In the genomic region with DNA sequence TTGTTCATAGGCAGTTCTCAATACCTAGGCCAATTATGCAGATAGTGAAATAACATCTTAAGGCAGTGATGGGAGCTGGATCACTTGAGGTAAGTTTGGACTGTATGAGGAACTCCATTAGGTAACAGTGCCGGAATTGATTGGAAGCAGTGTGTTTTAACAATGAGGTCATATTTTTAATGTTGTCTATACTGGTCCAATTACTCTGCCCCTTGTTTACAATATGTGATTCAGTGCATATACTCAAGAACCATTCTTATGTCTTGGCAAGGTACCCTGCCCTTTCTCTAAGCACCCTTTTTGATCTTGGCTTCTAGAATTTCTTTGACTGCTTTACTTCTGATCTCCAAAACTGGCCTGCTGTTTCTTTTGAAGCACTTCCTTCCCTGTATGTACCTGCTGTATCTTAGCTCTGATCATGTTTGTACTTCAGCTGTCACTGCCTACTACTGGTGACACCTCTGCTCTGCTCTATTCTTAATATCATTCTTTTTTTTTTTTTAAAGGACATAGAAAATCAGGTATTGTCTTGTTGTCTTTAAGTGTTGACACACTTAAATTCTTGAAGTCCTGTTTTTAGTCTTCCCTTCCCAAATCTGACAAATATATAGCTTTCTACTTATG, we compare ENCODE assay signal across 13 cellular contexts. TPM values are rescaled to one million over a fixed set of nuclear protein-coding genes. Genes with fewer than 3 reads are reported as not detected.
DNase-seq lines count a peak whose midpoint lies in the region; ATAC-seq, FAIRE-seq and TF ChIP-seq lines count a peak whose summit lies in the region.
"Had no signal": no experiment of that assay in that cellular context is flagged by ENCODE, and none has a peak within 500 bp of the region (broad histone marks: within the 10 kb centered on the region; RNA-seq: fewer than 3 reads in every experiment).

No MANE protein-coding gene starts in this region.

- no peaks in the 10 kb centered on the region for H3K36me3 ChIP-seq in prostate gland

- 63% methylated on average over 1 of the region's 1 CpG for WGBS in prostate gland
- WGBS in right cardiac atrium, result 92% methylated on average over 1 of the region's 1 CpG

- no peak for TF ChIP-seq CTCF in prostate gland (IDR thresholded peaks at IDR 0.05)

- H3K4me3 ChIP-seq in prostate gland (no peak overlapping the region), right cardiac atrium (ENCODE audit: low read length) (no peak overlapping the region)

- peak overlapping the region; percentile 25 to 33 for H3K27ac ChIP-seq in prostate gland
- no peak overlapping the region for H3K27ac ChIP-seq in right cardiac atrium (ENCODE audit: low read length)

- H3K9me3 ChIP-seq in prostate gland, result no peaks in the 10 kb centered on the region
- H3K9me3 ChIP-seq in right cardiac atrium (ENCODE audit: control insufficient read depth, low read length), result no peaks in the 10 kb centered on the region

- H3K9me3 Mint-ChIP-seq in activated T-helper 17 cell treated with anti-CD3 and anti-CD28 coated beads, Interleukin-2, amount 50 U/mL, for 72 hours, result no peaks in the 10 kb centered on the region

- DNase-seq in DMS153 (lab: John Stamatoyannopoulos, UW) (peak; percentile 28), DMS153 treated with DMSO at 0.1 percent for 48 hours (lab: John Stamatoyannopoulos, UW; ENCODE audit: unreplicated experiment) (no peak), GM12892 (ENCODE audit: insufficient read length) (no peak), prostate gland (ENCODE audit: low spot score) (no peak), GM19239 (ENCODE audit: insufficient read length, low spot score) (no peak), right cardiac atrium (no peak)
- DNase-seq: activated CD4-positive, CD25-positive, alpha-beta regulatory T cell; amygdala; NCI-H1930 had no signal

- no peaks in the 10 kb centered on the region for H3K36me3 Mint-ChIP-seq in activated T-helper 17 cell treated with anti-CD3 and anti-CD28 coated beads, Interleukin-2, amount 50 U/mL, for 72 hours (ENCODE audit: low read depth)

- peaks cover 24% of the 10 kb centered on the region for H3K4me1 Mint-ChIP-seq in activated T-helper 17 cell treated with anti-CD3 and anti-CD28 coated beads, Interleukin-2, amount 50 U/mL, for 72 hours

- no peaks in the 10 kb centered on the region for H3K4me1 ChIP-seq in prostate gland (replicated peaks)
- no peaks in the 10 kb centered on the region for H3K4me1 ChIP-seq in right cardiac atrium (ENCODE audit: control insufficient read depth, insufficient read depth, low read length)

- no peak overlapping the region for H3K4me3 Mint-ChIP-seq in activated T-helper 17 cell treated with anti-CD3 and anti-CD28 coated beads, Interleukin-2, amount 50 U/mL, for 72 hours

- intact Hi-C loops in prostate gland (cut with DNase I) (loop anchor here (5.0 to 10.0 kb wide), 3 partner anchors 82 to 450 kb away; a partner anchor contains a TSS), right cardiac atrium (cut with DNase I) (loop anchor here in 3 of 4 donors (5.0 kb wide), 1 partner anchor 82 kb away; no protein-coding TSS in a partner anchor)

- H3K27me3 Mint-ChIP-seq in activated T-helper 17 cell treated with anti-CD3 and anti-CD28 coated beads, Interleukin-2, amount 50 U/mL, for 72 hours, result no peaks in the 10 kb centered on the region

- peak; percentile 14 for ATAC-seq in activated T-helper 17 cell treated with anti-CD3 and anti-CD28 coated beads, Interleukin-2, amount 50 U/mL, for 72 hours (replicated peaks)
- ATAC-seq in right cardiac atrium, result no peak
- ATAC-seq in GM18498 (IDR thresholded peaks at IDR 0.05; ENCODE audit: unreplicated experiment), result no peak
- ATAC-seq: Right ventricle myocardium inferior had no signal

- no peaks in the 10 kb centered on the region for H3K27me3 ChIP-seq in prostate gland (replicated peaks; ENCODE audit: insufficient read depth)
- H3K27me3 ChIP-seq in right cardiac atrium (ENCODE audit: control insufficient read depth, insufficient read depth), result no peaks in the 10 kb centered on the region

- FAIRE-seq in GM12892 (lab: Jason Lieb, UNC) (peak; percentile 58), GM19239 (lab: Jason Lieb, UNC) (no peak)
- FAIRE-seq: A204.1 had no signal

- H3K27ac Mint-ChIP-seq in activated T-helper 17 cell treated with anti-CD3 and anti-CD28 coated beads, Interleukin-2, amount 50 U/mL, for 72 hours, result peak overlapping the region; percentile 63

- TF ChIP-seq POLR2A in GM12892 (IDR thresholded peaks at IDR 0.05; ENCODE audit: low read depth, low read length) (no peak), prostate gland (IDR thresholded peaks at IDR 0.05) (no peak)

RNA-seq across cellular contexts. Expression of a gene that starts 46.2 kb away (rescaled TPM):
- 117 TPM for polyA plus RNA-seq in GM12892 (2012; ENCODE audit: missing spikeins)
- total RNA-seq in activated T-helper 17 cell treated with anti-CD3 and anti-CD28 coated beads, Interleukin-2, amount 50 U/mL, for 72 hours, result 100 to 1,000 TPM; 102 to 136 TPM
- total RNA-seq in prostate gland (10 to 100 TPM; 28.2 to 29.5 TPM), right cardiac atrium (10 to 100 TPM; 17.6 to 27.4 (median 21.0) TPM)
- polyA plus RNA-seq in right cardiac atrium, result 25.0 TPM
